11 cellular contexts compared by ENCODE assay signal in the genomic region with DNA sequence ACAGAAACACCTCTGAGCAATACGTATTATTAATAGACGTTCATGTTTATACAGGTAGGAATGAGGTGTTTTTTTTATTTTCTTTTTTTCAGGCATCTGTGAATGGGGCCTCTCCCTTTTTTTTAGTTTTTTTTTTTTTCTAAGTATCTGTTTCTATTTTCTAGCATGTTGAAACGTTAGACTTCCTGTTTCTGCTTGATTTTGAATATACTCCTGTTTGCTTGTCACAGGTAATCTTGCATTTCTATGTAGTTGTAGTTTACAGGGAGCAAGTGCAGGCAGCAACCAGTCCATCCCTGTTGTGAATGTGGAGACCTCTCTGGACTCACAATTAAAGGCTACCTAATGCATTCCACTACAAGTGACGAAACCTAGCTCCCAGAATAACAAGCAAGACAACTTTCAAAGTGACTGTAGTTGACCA. TPM values are rescaled to one million over a fixed set of nuclear protein-coding genes. Genes with fewer than 3 reads are reported as not detected.
DNase-seq lines count a peak whose midpoint lies in the region; ATAC-seq and TF ChIP-seq lines count a peak whose summit lies in the region.
"Had no signal": no experiment of that assay in that cellular context is flagged by ENCODE, and none has a peak within 500 bp of the region (broad histone marks: within the 10 kb centered on the region; RNA-seq: fewer than 3 reads in every experiment).

No MANE protein-coding gene starts in this region.

- TF ChIP-seq CTCF in RWPE1 (conservative IDR thresholded peaks at IDR 0.05; ENCODE audit: low read depth) (no peak), ascending aorta (IDR thresholded peaks at IDR 0.05) (no peak)

- H3K27me3 ChIP-seq in ascending aorta = no peaks in the 10 kb centered on the region

- peak overlapping the region; percentile 99 for H3K27ac Mint-ChIP-seq in stimulated activated naive CD8-positive, alpha-beta T cell treated with anti-CD3 and anti-CD28 coated beads, Interleukin-15, Interleukin-2, amounts not matched to agents 100 ng/mL and 50 ng/mL, for 24 hours
- peak overlapping the region; percentile 96 for H3K27ac Mint-ChIP-seq in activated naive CD8-positive, alpha-beta T cell
- H3K27ac Mint-ChIP-seq: progenitor cell of endocrine pancreas had no signal

- DNase-seq in stimulated activated naive CD8-positive, alpha-beta T cell treated with anti-CD3 and anti-CD28 coated beads, Interleukin-15, Interleukin-2, amounts not matched to agents 100 U/mL and 50 U/mL, for 24 hours = no peak
- no peak for DNase-seq in retina
- DNase-seq in RWPE1 (ENCODE audit: low spot score) = no peak
- DNase-seq in ascending aorta (ENCODE audit: low spot score in 2 of 2) = no peak
- DNase-seq in NCI-H526 (lab: John Stamatoyannopoulos, UW) = no peak
- DNase-seq: activated gamma-delta T cell had no signal

- no peaks in the 10 kb centered on the region for H3K36me3 ChIP-seq in ascending aorta

- no peak for ATAC-seq in stimulated activated naive CD8-positive, alpha-beta T cell treated with anti-CD3 and anti-CD28 coated beads, Interleukin-15, Interleukin-2, amounts not matched to agents 100 U/mL and 50 U/mL, for 24 hours
- peak; percentile 35 for ATAC-seq in HG03064 (IDR thresholded peaks at IDR 0.05; ENCODE audit: low read depth, unreplicated experiment)

- intact Hi-C loops in ascending aorta (cut with DNase I) = loop anchor here (2.0 kb wide), 1 partner anchor 262 kb away; the partner anchor contains the start of gene DMXL1

- peaks cover 0 to 10% of the 10 kb centered on the region in 2 donors for H3K4me1 ChIP-seq in ascending aorta

- CTCF ChIA-PET in RWPE1 (lab: Yijun Ruan, JAX) = interaction anchor here (0.7 to 1.0 kb wide), 4 partner anchors 9 to 1694 kb away, joined by 3 to 7 read pairs (median 4); partner anchors contain the start of gene DTWD2

- H3K9me3 ChIP-seq in ascending aorta = no peaks in the 10 kb centered on the region

- peaks cover 18% of the 10 kb centered on the region for H3K36me3 Mint-ChIP-seq in stimulated activated naive CD8-positive, alpha-beta T cell treated with anti-CD3 and anti-CD28 coated beads, Interleukin-15, Interleukin-2, amounts not matched to agents 100 ng/mL and 50 ng/mL, for 24 hours (ENCODE audit: low read depth)
- H3K36me3 Mint-ChIP-seq in activated naive CD8-positive, alpha-beta T cell = peaks cover 8% of the 10 kb centered on the region

- no peaks in the 10 kb centered on the region for H3K27me3 Mint-ChIP-seq in stimulated activated naive CD8-positive, alpha-beta T cell treated with anti-CD3 and anti-CD28 coated beads, Interleukin-15, Interleukin-2, amounts not matched to agents 100 ng/mL and 50 ng/mL, for 24 hours
- no peaks in the 10 kb centered on the region for H3K27me3 Mint-ChIP-seq in activated naive CD8-positive, alpha-beta T cell
- H3K27me3 Mint-ChIP-seq: progenitor cell of endocrine pancreas had no signal

- POLR2A ChIA-PET in RWPE1 (lab: Yijun Ruan, JAX; ENCODE audit: low non-redundant PET) = interaction anchor here (1.0 to 2.7 kb wide), 3 partner anchors 9 to 262 kb away, joined by 3 to 17 read pairs (median 14); partner anchors contain the start of gene DMXL1

- H3K4me1 Mint-ChIP-seq in stimulated activated naive CD8-positive, alpha-beta T cell treated with anti-CD3 and anti-CD28 coated beads, Interleukin-15, Interleukin-2, amounts not matched to agents 100 ng/mL and 50 ng/mL, for 24 hours (ENCODE audit: low read depth) = peaks cover 99% of the 10 kb centered on the region
- H3K4me1 Mint-ChIP-seq in activated naive CD8-positive, alpha-beta T cell (ENCODE audit: low read depth) = peaks cover 100% of the 10 kb centered on the region

- H3K4me3 Mint-ChIP-seq in stimulated activated naive CD8-positive, alpha-beta T cell treated with anti-CD3 and anti-CD28 coated beads, Interleukin-15, Interleukin-2, amounts not matched to agents 100 ng/mL and 50 ng/mL, for 24 hours = peak overlapping the region; percentile 83
- H3K4me3 Mint-ChIP-seq in activated naive CD8-positive, alpha-beta T cell = peak overlapping the region; percentile 86

- H3K9me3 Mint-ChIP-seq in stimulated activated naive CD8-positive, alpha-beta T cell treated with anti-CD3 and anti-CD28 coated beads, Interleukin-15, Interleukin-2, amounts not matched to agents 100 ng/mL and 50 ng/mL, for 24 hours = no peaks in the 10 kb centered on the region
- H3K9me3 Mint-ChIP-seq in activated naive CD8-positive, alpha-beta T cell (ENCODE audit: low read depth) = no peaks in the 10 kb centered on the region

- H3K4me3 ChIP-seq in ascending aorta = no peak overlapping the region

- H3K27ac ChIP-seq in RWPE1 (no peak overlapping the region), ascending aorta (no peak overlapping the region)
- H3K27ac ChIP-seq: C4-2B had no signal

RNA-seq across cellular contexts. Expression of gene TNFAIP8, which starts 22.8 kb away (rescaled TPM):
- 3.5 TPM for total RNA-seq in ascending aorta
